Comparison of ENCODE assay signal across 19 cellular contexts in genomic region chr9:14427419-14427818, GRCh38.
DNase-seq lines count a peak whose midpoint lies in the region; ATAC-seq, FAIRE-seq and TF ChIP-seq lines count a peak whose summit lies in the region.
"Had no signal": no experiment of that assay in that cellular context is flagged by ENCODE, and none has a peak within 500 bp of the region (broad histone marks: within the 10 kb centered on the region; RNA-seq: fewer than 3 reads in every experiment).

No MANE protein-coding gene starts in this region.

- WGBS in GM12878 (ENCODE audit: insufficient coverage, insufficient replicate concordance, low lambda C conversion rate, missing lambda C conversion rate): 0% methylated on average over 2 of the region's 2 CpGs

- ATAC-seq in GM12878 (peak; percentile 26), HG02571 (IDR thresholded peaks at IDR 0.05; ENCODE audit: unreplicated experiment) (no peak)
- ATAC-seq in CD4-positive, alpha-beta T cell (ENCODE audit: poor library complexity): no peak
- ATAC-seq: CD8-positive, alpha-beta T cell had no signal

- TF ChIP-seq CTCF in left ventricle myocardium inferior (IDR thresholded peaks at IDR 0.05; ENCODE audit: borderline replicate concordance) (no peak), GM12878 (IDR thresholded peaks at IDR 0.05 in 2 of 3, conservative IDR thresholded peaks at IDR 0.05 in 1 of 3; ENCODE audit: control insufficient read depth in 2 of 3, extremely low read depth in 1 of 3, insufficient read depth in 1 of 3, low read depth in 3 of 3, low read length in 3 of 3) (no peak), nephron (IDR thresholded peaks at IDR 0.05; ENCODE audit: unreplicated experiment in 3 of 3) (no peak)
- no peak for TF ChIP-seq CTCF in CD4-positive, alpha-beta T cell (IDR thresholded peaks at IDR 0.05)

- peaks cover 57% of the 10 kb centered on the region for H3K4me1 Mint-ChIP-seq in nephron
- H3K4me1 Mint-ChIP-seq in CD4-positive, alpha-beta T cell (ENCODE audit: low read depth): no peaks in the 10 kb centered on the region
- H3K4me1 Mint-ChIP-seq: CD14-positive monocyte had no signal

- no peaks in the 10 kb centered on the region for H4K20me1 ChIP-seq in GM12878 (ENCODE audit: control insufficient read depth, insufficient read depth)
- H4K20me1 ChIP-seq: BLaER1 had no signal

- no peak overlapping the region for H3K4me3 ChIP-seq in left ventricle myocardium inferior
- no peak overlapping the region for H3K4me3 ChIP-seq in GM12878
- H3K4me3 ChIP-seq: BLaER1, GM23248, HAP-1 had no signal

- POLR2A ChIA-PET in GM12878 (lab: Charles Lee): interaction anchor here (0.5 kb wide), 1 partner anchor 1087 kb away, joined by 3 read pairs; no protein-coding TSS in a partner anchor
- POLR2A ChIA-PET in CD4-positive, alpha-beta T cell (lab: Charles Lee): no interaction called here

- peak overlapping the region; percentile 66 for H3K27ac ChIP-seq in left ventricle myocardium inferior (replicated peaks)
- no peak overlapping the region for H3K27ac ChIP-seq in GM12878 (ENCODE audit: control insufficient read depth, insufficient read depth)
- H3K27ac ChIP-seq in CD4-positive, alpha-beta T cell (ENCODE audit: low read depth, low read length): no peak overlapping the region
- H3K27ac ChIP-seq: BLaER1, GM23248 had no signal

- TF ChIP-seq RAD21 in GM12878 (IDR thresholded peaks at IDR 0.05; ENCODE audit: insufficient read depth, low read depth, low read length): no peak

- TF ChIP-seq POLR2A in GM12878 (IDR thresholded peaks at IDR 0.05; ENCODE audit: low read depth, low read length): no peak

- peaks cover 3% of the 10 kb centered on the region for H3K27me3 Mint-ChIP-seq in nephron (ENCODE audit: low read depth)
- H3K27me3 Mint-ChIP-seq in CD4-positive, alpha-beta T cell: peaks cover 6% of the 10 kb centered on the region

- H2AFZ ChIP-seq in GM12878 (ENCODE audit: control insufficient read depth, low read depth, low read length): no peak overlapping the region
- H2AFZ ChIP-seq: GM23248 had no signal

- peak overlapping the region; percentile 6 to 37 (median 27) for H3K27ac Mint-ChIP-seq in nephron
- no peak overlapping the region for H3K27ac Mint-ChIP-seq in CD4-positive, alpha-beta T cell
- H3K27ac Mint-ChIP-seq: CD14-positive monocyte; CD8-positive, alpha-beta T cell; HFFc6 had no signal

- SMC1A ChIA-PET in GM12878 (lab: Charles Lee; ENCODE audit: uncharacterized antibody, unreplicated experiment): interaction anchor here (0.9 to 2.6 kb wide), 8 partner anchors 9 to 1000 kb away, joined by 3 to 11 read pairs (median 4); no protein-coding TSS in a partner anchor

- BruUV-seq in GM12878 (replicated peaks; lab: Mats Ljungman, UMichigan): no TSS peak

- H3K36me3 ChIP-seq in left ventricle myocardium inferior (no peaks in the 10 kb centered on the region), GM12878 (ENCODE audit: control insufficient read depth in 2 of 2, insufficient read depth in 2 of 2, low read length in 1 of 2) (no peaks in the 10 kb centered on the region)
- H3K36me3 ChIP-seq: BLaER1, HAP-1 had no signal

- H3K9ac ChIP-seq in GM12878 (ENCODE audit: control insufficient read depth, insufficient read depth, low read length): no peak overlapping the region
- H3K9ac ChIP-seq: BLaER1, GM23248 had no signal

- CTCF ChIA-PET in GM12878 (lab: Yijun Ruan, JAX): interaction anchor here (0.8 to 5.7 kb wide), 16 partner anchors 9 to 1075 kb away, joined by 3 to 41 read pairs (median 4); no protein-coding TSS in a partner anchor
- CTCF ChIA-PET in CD4-positive, alpha-beta T cell (lab: Charles Lee): no interaction called here

- H3K9me3 ChIP-seq in left ventricle myocardium inferior (replicated peaks): no peaks in the 10 kb centered on the region
- H3K9me3 ChIP-seq in GM12878 (replicated peaks; ENCODE audit: control insufficient read depth, insufficient read depth, low read length): no peaks in the 10 kb centered on the region
- no peaks in the 10 kb centered on the region for H3K9me3 ChIP-seq in CD4-positive, alpha-beta T cell (ENCODE audit: control insufficient read depth, low read length)
- H3K9me3 ChIP-seq: BLaER1, HAP-1 had no signal

- no peak for DNase-seq in left ventricle myocardium inferior
- no peak for DNase-seq in cardiac septum (ENCODE audit: low spot score)
- no peak for DNase-seq in GM12878 (ENCODE audit: low read depth, low spot score)
- DNase-seq in CD4-positive, alpha-beta T cell: no peak
- no peak for DNase-seq in cortex of kidney (lab: John Stamatoyannopoulos, UW)
- no peak for DNase-seq in activated CD8-positive, alpha-beta memory T cell treated with anti-CD3 and anti-CD28 coated beads, Interleukin-2, amount 50 U/mL, for 48 hours
- DNase-seq: 8988T; Calu3; CD8-positive, alpha-beta T cell; DND-41; EL; GM23248; HFFc6 had no signal

- H3K4me1 ChIP-seq in left ventricle myocardium inferior (peaks cover 27% of the 10 kb centered on the region), GM12878 (ENCODE audit: control insufficient read depth, insufficient read depth, low read length) (no peaks in the 10 kb centered on the region)
- H3K4me1 ChIP-seq: BLaER1 had no signal

- RAD21 ChIA-PET in GM12878 (lab: Charles Lee; ENCODE audit: unreplicated experiment): interaction anchor here (0.6 to 2.0 kb wide), 3 partner anchors 234 to 1211 kb away, joined by 3 to 9 read pairs (median 4); no protein-coding TSS in a partner anchor

- no peaks in the 10 kb centered on the region for H3K36me3 Mint-ChIP-seq in nephron (ENCODE audit: low read depth)
- no peaks in the 10 kb centered on the region for H3K36me3 Mint-ChIP-seq in CD4-positive, alpha-beta T cell (ENCODE audit: low read depth)
- H3K36me3 Mint-ChIP-seq: CD14-positive monocyte; CD8-positive, alpha-beta T cell had no signal

- H3K9me3 Mint-ChIP-seq in nephron: no peaks in the 10 kb centered on the region
- no peaks in the 10 kb centered on the region for H3K9me3 Mint-ChIP-seq in CD4-positive, alpha-beta T cell
- H3K9me3 Mint-ChIP-seq: CD8-positive, alpha-beta T cell; HFFc6 had no signal

- H3K27me3 ChIP-seq in left ventricle myocardium inferior (ENCODE audit: low read depth): no peaks in the 10 kb centered on the region
- H3K27me3 ChIP-seq in GM12878 (replicated peaks in 1 of 2; ENCODE audit: control insufficient read depth in 2 of 2, insufficient read depth in 2 of 2, low read length in 1 of 2): no peaks in the 10 kb centered on the region
- H3K27me3 ChIP-seq in CD4-positive, alpha-beta T cell (ENCODE audit: control insufficient read depth, insufficient read depth, low read length): peaks cover 5% of the 10 kb centered on the region
- H3K27me3 ChIP-seq: BLaER1 had no signal

- intact Hi-C loops in left ventricle myocardium inferior (cut with micrococcal nuclease) (no loop called here), cardiac septum (cut with DNase I) (no loop called here), GM12878 (cut with micrococcal nuclease; ENCODE audit: unreplicated experiment) (no loop called here)
- intact Hi-C loops in CD4-positive, alpha-beta T cell (cut with DNase I, micrococcal nuclease): no loop called here

- H3K4me3 Mint-ChIP-seq in nephron: no peak overlapping the region
- no peak overlapping the region for H3K4me3 Mint-ChIP-seq in CD4-positive, alpha-beta T cell
- H3K4me3 Mint-ChIP-seq: CD14-positive monocyte; CD8-positive, alpha-beta T cell; HFFc6 had no signal

- TF ChIP-seq EP300 in GM12878 (IDR thresholded peaks at IDR 0.05; ENCODE audit: borderline replicate concordance in 1 of 2, control insufficient read depth in 1 of 2, low read depth in 2 of 2, low read length in 2 of 2): no peak

- FAIRE-seq in GM12878 (lab: Jason Lieb, UNC): no peak
- FAIRE-seq: GM12891 had no signal

- in situ Hi-C loops in GM12878 (cut with MboI): no loop called here

- H3K79me2 ChIP-seq in GM12878 (ENCODE audit: control insufficient read depth, insufficient read depth, low read length): no peaks in the 10 kb centered on the region

- no peak overlapping the region for H3K4me2 ChIP-seq in GM12878 (ENCODE audit: control insufficient read depth, insufficient read depth)
- H3K4me2 ChIP-seq: BLaER1 had no signal

TF ChIP-seq in GM12878, 131 proteins besides CTCF, POLR2A, EP300 and RAD21 (continues in another document):
- TF ChIP-seq NRF1 (conservative IDR thresholded peaks at IDR 0.05; ENCODE audit: low read depth, low read length) (no peak), ZBTB4 (CRISPR knock-in tag; IDR thresholded peaks at IDR 0.05) (no peak), ATF2 (IDR thresholded peaks at IDR 0.05; ENCODE audit: low read length) (no peak)
